Comparison of ENCODE assay signal across 8 cellular contexts in the genomic region with DNA sequence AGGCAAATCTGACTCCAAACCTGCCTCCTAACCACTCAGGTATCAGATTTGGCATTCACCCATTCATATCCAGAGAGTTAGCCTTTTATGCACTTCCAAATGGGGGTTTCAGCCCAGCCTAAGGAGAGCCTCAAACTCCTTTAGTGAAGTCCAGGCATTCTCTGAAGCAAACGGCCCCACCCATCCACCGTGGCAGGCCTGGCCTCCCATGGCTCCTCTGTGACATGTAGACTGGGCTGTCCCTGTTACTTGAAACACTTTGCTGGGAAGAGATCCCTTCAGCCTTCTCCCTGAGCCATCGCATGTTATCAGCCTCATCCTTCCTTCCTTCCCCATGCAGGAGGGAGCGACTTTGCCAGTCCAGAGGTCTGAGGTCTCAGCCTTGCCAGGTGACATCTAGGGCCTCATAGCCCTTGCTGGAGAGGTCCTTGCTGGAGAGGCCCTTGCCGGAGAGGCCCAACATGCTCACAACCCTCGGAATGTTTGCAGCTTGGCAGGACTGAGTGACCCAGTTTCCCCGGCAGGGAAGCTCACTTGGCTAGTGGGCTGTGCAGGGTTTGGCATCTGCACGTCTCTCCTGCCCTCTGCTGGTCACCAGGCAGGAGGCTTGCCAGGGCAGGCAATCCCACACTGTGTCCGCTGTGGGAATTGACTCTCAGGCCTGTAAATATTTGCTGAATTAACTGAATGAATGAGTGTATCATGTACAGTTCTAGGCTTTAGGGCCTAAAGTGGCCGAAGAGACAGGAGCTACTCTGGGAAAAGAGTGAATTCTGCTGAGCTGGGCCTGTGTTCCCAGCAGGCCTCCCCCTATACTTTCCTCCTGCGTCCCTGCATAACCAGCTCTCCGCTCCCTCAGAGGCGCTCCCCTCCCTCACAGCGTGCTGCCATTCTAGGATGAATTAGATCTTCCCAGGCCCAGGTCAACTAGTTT. TPM values are rescaled to one million over a fixed set of nuclear protein-coding genes. Genes with fewer than 3 reads are reported as not detected.
A peak's percentile ranks its signal among the peaks of the same experiment; 100 is the strongest.
DNase-seq lines count a peak whose midpoint lies in the region; ATAC-seq and TF ChIP-seq lines count a peak whose summit lies in the region.

No MANE protein-coding gene starts in this region.

- H4K8ac ChIP-seq in neuronal stem cell (ENCODE audit: low read depth, low read length): no peak overlapping the region

- H2AK5ac ChIP-seq in neuronal stem cell (ENCODE audit: low read depth, low read length): peak overlapping the region; percentile 11

- peak; percentile 96 for DNase-seq in G401 (ENCODE audit: low spot score)
- DNase-seq in RPMI7951 (ENCODE audit: low read depth): peak; percentile 62
- peak; percentile 53 for DNase-seq in activated T-helper 9 cell treated with anti-CD3 and anti-CD28 coated beads, Interleukin-2, amount 50 U/mL, for 16 hours (ENCODE audit: low read depth)
- DNase-seq in foreskin fibroblast: peak; percentile 73 to 91
- peak; percentile 71 for DNase-seq in neuronal stem cell (ENCODE audit: low spot score)
- peak in 48 of 49 donors; percentile 8 to 88 (median 72) for DNase-seq in substantia nigra (lab: John Stamatoyannopoulos, UW)

- H3K4me2 ChIP-seq in neuronal stem cell (ENCODE audit: insufficient read depth, low read length, poor library complexity, severe bottlenecking): no peak overlapping the region

- no peak overlapping the region for H3K4ac ChIP-seq in neuronal stem cell (ENCODE audit: low read length)

- H3K27me3 ChIP-seq in neuronal stem cell (ENCODE audit: control insufficient read depth in 3 of 3, insufficient read depth in 3 of 3, low read depth in 1 of 3, low read length in 3 of 3): peaks cover 0 to 19% (median 0%) of the 10 kb centered on the region in 3 experiments

- H3K4me3 ChIP-seq in foreskin fibroblast (ENCODE audit: low read depth in 1 of 2, low read length in 2 of 2) (no peak overlapping the region), neuronal stem cell (ENCODE audit: low read length in 2 of 2) (no peak overlapping the region)

- H3K4me1 ChIP-seq in neuronal stem cell (ENCODE audit: control insufficient read depth in 2 of 2, insufficient read depth in 1 of 2, low read depth in 1 of 2, low read length in 2 of 2): peaks cover 0 to 6% of the 10 kb centered on the region in 2 donors

- no peak for TF ChIP-seq EP300 in Ishikawa (IDR thresholded peaks at IDR 0.05; ENCODE audit: borderline replicate concordance)

- H2BK15ac ChIP-seq in neuronal stem cell (ENCODE audit: low read length): no peak overlapping the region

- H3K36me3 ChIP-seq in neuronal stem cell (replicated peaks in 1 of 2; ENCODE audit: control insufficient read depth in 2 of 2, insufficient read depth in 2 of 2, low read length in 2 of 2): no peaks in the 10 kb centered on the region

- H3K9me3 ChIP-seq in neuronal stem cell (replicated peaks in 1 of 2; ENCODE audit: control insufficient read depth in 2 of 2, insufficient read depth in 1 of 2, low read depth in 1 of 2, low read length in 2 of 2): no peaks in the 10 kb centered on the region

- peak overlapping the region; percentile 4 for H3K23ac ChIP-seq in neuronal stem cell (ENCODE audit: low read depth, low read length, poor library complexity)

- H3K18ac ChIP-seq in neuronal stem cell (ENCODE audit: low read length): peak overlapping the region; percentile 55

- WGBS in neuronal stem cell (ENCODE audit: extremely low coverage in 2 of 2, insufficient read length in 2 of 2, insufficient replicate concordance in 1 of 2), 2 donors: no CpG with 5 or more reads among the region's 14 CpGs

- peak overlapping the region; percentile 43 for H2BK120ac ChIP-seq in neuronal stem cell (ENCODE audit: low read depth, low read length)

- H2BK12ac ChIP-seq in neuronal stem cell (ENCODE audit: low read length): no peak overlapping the region

- TF ChIP-seq CTCF in foreskin fibroblast (IDR thresholded peaks at IDR 0.05; ENCODE audit: low read depth, low read length): peak; percentile 94

- no peak overlapping the region for H4K91ac ChIP-seq in neuronal stem cell (ENCODE audit: low read depth, low read length, poor library complexity)

- H2AFZ ChIP-seq in neuronal stem cell (ENCODE audit: low read length): peak overlapping the region; percentile 70

- TF ChIP-seq RAD21 in Ishikawa (IDR thresholded peaks at IDR 0.05; ENCODE audit: low read depth): peak; percentile 99

- H3K9ac ChIP-seq in neuronal stem cell (ENCODE audit: low read depth, low read length, poor library complexity): peak overlapping the region; percentile 24

- no peak overlapping the region for H2BK5ac ChIP-seq in neuronal stem cell (ENCODE audit: low read length)

- no peak for ATAC-seq in HG03135 (IDR thresholded peaks at IDR 0.05; ENCODE audit: unreplicated experiment)

- peak overlapping the region; percentile 25 for H3K14ac ChIP-seq in neuronal stem cell (ENCODE audit: low read length)

- in situ Hi-C loops in G401 (cut with HindIII; ENCODE audit: low sequenced_read_pairs): no loop called here

- no peak overlapping the region for H3K27ac ChIP-seq in neuronal stem cell (replicated peaks; ENCODE audit: low read length)
- no peak overlapping the region for H3K27ac ChIP-seq in substantia nigra (ENCODE audit: low read depth, low read length, poor library complexity, severe bottlenecking)

- H3K79me1 ChIP-seq in neuronal stem cell (ENCODE audit: low read depth, low read length): no peaks in the 10 kb centered on the region

TF ChIP-seq in Ishikawa, 13 proteins besides CTCF, POLR2A, EP300 and RAD21:
- TF ChIP-seq, protein P1, sequence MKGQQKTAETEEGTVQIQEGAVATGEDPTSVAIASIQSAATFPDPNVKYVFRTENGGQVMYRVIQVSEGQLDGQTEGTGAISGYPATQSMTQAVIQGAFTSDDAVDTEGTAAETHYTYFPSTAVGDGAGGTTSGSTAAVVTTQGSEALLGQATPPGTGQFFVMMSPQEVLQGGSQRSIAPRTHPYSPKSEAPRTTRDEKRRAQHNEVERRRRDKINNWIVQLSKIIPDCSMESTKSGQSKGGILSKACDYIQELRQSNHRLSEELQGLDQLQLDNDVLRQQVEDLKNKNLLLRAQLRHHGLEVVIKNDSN (IDR thresholded peaks at IDR 0.05): no peak
- TF ChIP-seq TEAD4 (IDR thresholded peaks at IDR 0.05): 0 out of 2 replicates have a peak, but pooled peaks have one; percentile 8

RNA-seq across cellular contexts. Expression of a gene that starts 26.7 kb away (rescaled TPM):
- 27.7 and 36.3 TPM in 2 replicates for total RNA-seq in G401 (2014; rRNA removed; shearing (Covaris generic))
- 22.0 and 22.6 TPM in 2 replicates for total RNA-seq in RPMI7951 (2014; rRNA removed; shearing (Covaris generic))
- 12.3 TPM for polyA plus RNA-seq in neuronal stem cell (2013, experiment 1 of 2)
- polyA plus RNA-seq in neuronal stem cell (2013, experiment 2 of 2): 13.7 TPM
